Comparison of ENCODE assay signal across 8 cellular contexts in the genomic region with DNA sequence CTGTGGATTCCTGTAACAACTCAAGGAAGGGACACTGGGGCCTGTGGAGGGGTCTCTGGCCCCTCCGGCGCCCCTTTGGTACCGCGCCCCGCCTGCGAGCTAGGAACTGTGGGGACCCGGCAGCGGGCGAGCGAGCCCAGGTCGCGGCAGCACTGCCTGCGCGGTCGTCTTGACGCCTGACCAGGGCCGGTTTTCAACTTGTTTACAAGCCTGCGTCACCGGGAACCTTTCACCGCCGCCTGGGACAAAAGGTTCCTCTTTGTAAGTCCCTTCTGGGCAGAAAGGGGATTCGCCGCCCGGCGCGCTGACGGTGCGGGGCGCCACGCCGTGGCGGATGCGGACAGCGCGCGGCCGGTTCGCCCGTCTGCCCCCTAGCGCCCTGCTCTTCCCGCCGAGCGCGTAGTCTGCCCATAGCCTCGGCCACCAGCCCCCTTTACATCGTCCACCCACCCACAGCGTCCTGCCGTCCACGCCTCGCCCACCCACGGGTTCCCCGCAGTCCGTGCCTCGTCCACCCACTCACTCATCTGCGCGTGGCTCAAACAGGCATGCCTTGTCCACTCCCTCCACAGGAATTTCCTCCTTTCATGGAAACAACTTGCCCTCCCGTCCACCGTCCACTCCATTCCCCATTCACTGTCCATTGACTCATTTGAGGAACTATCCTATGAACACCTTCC. TPM values are rescaled to one million over a fixed set of nuclear protein-coding genes. Genes with fewer than 3 reads are reported as not detected.
DNase-seq lines count a peak whose midpoint lies in the region; ATAC-seq and TF ChIP-seq lines count a peak whose summit lies in the region.

No MANE protein-coding gene starts in this region.

- no peak overlapping the region for H3K27ac ChIP-seq in neural progenitor cell
- peak overlapping the region; percentile 83 to 98 (median 96) for H3K27ac ChIP-seq in tibial nerve

- peak; percentile 61 for DNase-seq in activated CD4-positive, alpha-beta T cell treated with anti-CD3 and anti-CD28 coated beads for 48 hours
- no peak for DNase-seq in activated CD4-positive, alpha-beta T cell treated with anti-CD3 and anti-CD28 coated beads, Interleukin-2, amount 50 U/mL, for 4 hours
- DNase-seq in NOMO-1 treated with DMSO at 0.1 percent for 48 hours (lab: John Stamatoyannopoulos, UW; ENCODE audit: unreplicated experiment) (peak; percentile 84), globus pallidus (ENCODE audit: low spot score) (peak; percentile 89), neural progenitor cell (ENCODE audit: low spot score) (peak; percentile 97), tibial nerve (ENCODE audit: low spot score in 2 of 2) (peak; percentile 87 to 91)
- DNase-seq in activated naive CD4-positive, alpha-beta T cell treated with anti-CD3 and anti-CD28 coated beads, Interleukin-2, amount 50 U/mL, for 16 hours: peak; percentile 24

- peak overlapping the region; percentile 72 for H2AFZ ChIP-seq in neural progenitor cell (replicated peaks)

- peaks cover 6% of the 10 kb centered on the region for H3F3A ChIP-seq in neural progenitor cell (ENCODE audit: low read depth)

- H3K27me3 Mint-ChIP-seq in neural progenitor cell (ENCODE audit: insufficient read depth, low read depth): peaks cover 8% of the 10 kb centered on the region

- H3K9me3 Mint-ChIP-seq in neural progenitor cell: no peaks in the 10 kb centered on the region

- H3K79me2 ChIP-seq in neural progenitor cell (ENCODE audit: low read depth): no peaks in the 10 kb centered on the region

- H3K36me3 Mint-ChIP-seq in neural progenitor cell: no peaks in the 10 kb centered on the region

- H3K4me3 ChIP-seq in neural progenitor cell (peak overlapping the region; percentile 24), tibial nerve (peak overlapping the region; percentile 18 to 51 (median 21))

- ATAC-seq in HG03354 (IDR thresholded peaks at IDR 0.05; ENCODE audit: poor library complexity, severe bottlenecking, unreplicated experiment): peak; percentile 66

- no peak overlapping the region for H3K4me3 Mint-ChIP-seq in neural progenitor cell

- H3K27ac Mint-ChIP-seq in neural progenitor cell: peak overlapping the region; percentile 84

- H3K9ac ChIP-seq in neural progenitor cell: no peak overlapping the region

- peaks cover 12% of the 10 kb centered on the region for H3K4me1 Mint-ChIP-seq in neural progenitor cell

- H3K4me1 ChIP-seq in neural progenitor cell (peaks cover 4% of the 10 kb centered on the region), tibial nerve (peaks cover 4 to 15% (median 8%) of the 10 kb centered on the region in 4 donors)

- peak; percentile 88 to 93 for TF ChIP-seq POLR2A in tibial nerve (IDR thresholded peaks at IDR 0.05)

- H3K9me3 ChIP-seq in neural progenitor cell (ENCODE audit: low read depth) (no peaks in the 10 kb centered on the region), tibial nerve (no peaks in the 10 kb centered on the region)

- H4K20me1 ChIP-seq in neural progenitor cell (ENCODE audit: low read depth): no peaks in the 10 kb centered on the region

- peak overlapping the region; percentile 59 for H3K4me2 ChIP-seq in neural progenitor cell

- H3K27me3 ChIP-seq in neural progenitor cell (peaks cover 53% of the 10 kb centered on the region), tibial nerve (no peaks in the 10 kb centered on the region)

- TF ChIP-seq CTCF in neural progenitor cell (IDR thresholded peaks at IDR 0.05) (peak; percentile 89), tibial nerve (IDR thresholded peaks at IDR 0.05) (peak; percentile 91 to 100 (median 100))

- WGBS in tibial nerve, 2 donors: 1 to 3% methylated on average over 28 to 52 of the region's 58 CpGs

- TF ChIP-seq EP300 in tibial nerve (IDR thresholded peaks at IDR 0.05): peak; percentile 97 to 99

- H3K36me3 ChIP-seq in neural progenitor cell: no peaks in the 10 kb centered on the region
- H3K36me3 ChIP-seq in tibial nerve: no peaks in the 10 kb centered on the region

RNA-seq across cellular contexts. Expression of a gene that starts 5.5 kb away (rescaled TPM):
- total RNA-seq in neural progenitor cell (ENCODE audit: low replicate concordance) (0.12 TPM in 1 of 2 replicates, not detected in the other), tibial nerve (1 to 10 TPM in 1 of 4 donors, not detected in 3; 6.1 TPM)

RNA-seq across cellular contexts. Expression of a gene that starts 32.0 kb away (rescaled TPM):
- 3.3 and 7.2 TPM in 2 replicates for total RNA-seq in neural progenitor cell (ENCODE audit: low replicate concordance)
- 100 to 1,000 TPM; 138 to 234 (median 176) TPM for total RNA-seq in tibial nerve

Comparison
In these comparisons a context has a peak if more than half of its experiments do, and no peak if none do; other contexts are left out.
1. DNase-seq: peak in activated CD4-positive, alpha-beta T cell treated with anti-CD3 and anti-CD28 coated beads for 48 hours (single experiment), NOMO-1 treated with DMSO at 0.1 percent for 48 hours (single experiment), activated naive CD4-positive, alpha-beta T cell treated with anti-CD3 and anti-CD28 coated beads, Interleukin-2, amount 50 U/mL, for 16 hours (single experiment), globus pallidus (single experiment), neural progenitor cell (single experiment) and tibial nerve (2 of 2); none in activated CD4-positive, alpha-beta T cell treated with anti-CD3 and anti-CD28 coated beads, Interleukin-2, amount 50 U/mL, for 4 hours (0 of 2).
2. RNA of a gene that starts 32.0 kb away (total RNA-seq): 138 to 234 TPM in tibial nerve; 3.3 to 7.2 TPM in neural progenitor cell; every median in the first group is over 10 times any median in the second.